Comparison of ENCODE assay signal across 28 cellular contexts in the genomic region with DNA sequence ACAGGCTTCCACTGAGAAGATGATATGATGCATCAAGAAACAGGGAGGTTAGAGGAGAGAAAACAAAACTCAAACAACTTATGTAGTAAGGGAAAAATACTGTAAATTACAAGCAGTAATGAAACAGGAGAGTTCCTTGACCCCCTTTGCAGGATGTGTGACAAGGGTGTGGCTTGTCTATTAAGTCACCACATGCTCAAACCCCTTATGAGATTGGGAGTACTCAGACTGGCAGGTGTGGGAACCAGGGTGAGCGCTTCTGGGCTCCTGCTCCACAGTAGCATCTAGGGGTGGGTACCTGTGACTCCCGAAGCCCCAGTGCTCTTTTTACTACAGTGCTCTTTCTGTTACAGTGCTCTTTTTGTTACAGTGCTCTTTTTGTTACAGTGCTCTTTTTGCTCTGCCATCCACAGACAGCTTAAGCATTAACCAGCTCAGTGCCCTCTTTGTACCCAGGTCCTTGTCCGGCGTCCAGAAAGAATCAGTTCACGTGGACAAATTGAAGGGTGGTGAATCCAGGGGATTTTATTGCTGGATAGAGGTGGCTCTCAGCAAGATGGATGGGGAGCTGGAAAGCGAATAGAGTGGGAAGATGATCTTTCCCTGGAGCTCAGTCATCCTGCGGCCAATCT. TPM values are rescaled to one million over a fixed set of nuclear protein-coding genes. Genes with fewer than 3 reads are reported as not detected.
"Had no signal": no experiment of that assay in that cellular context is flagged by ENCODE, and none has a peak within 500 bp of the region (broad histone marks: within the 10 kb centered on the region; RNA-seq: fewer than 3 reads in every experiment).

No MANE protein-coding gene starts in this region.

- H3K4me1 Mint-ChIP-seq: activated CD4-positive, alpha-beta T cell treated with anti-CD3 and anti-CD28 coated beads, Interleukin-2, amount 10 ng/mL, durations not matched to agents 24 days and 14 days; activated naive CD4-positive, alpha-beta T cell treated with anti-CD3 and anti-CD28 coated beads, Interleukin-2, amount 50 U/mL, for 24 hours; activated naive CD8-positive, alpha-beta T cell treated with anti-CD3 and anti-CD28 coated beads, Interleukin-2, amount 10 ng/mL, durations not matched to agents 7 days and 5 days had no signal

- H3K4me3 Mint-ChIP-seq: activated CD4-positive, alpha-beta T cell treated with anti-CD3 and anti-CD28 coated beads, Interleukin-2, amount 10 ng/mL, durations not matched to agents 24 days and 14 days; activated CD8-positive, alpha-beta T cell treated with anti-CD3 and anti-CD28 coated beads for 36 hours; activated naive CD4-positive, alpha-beta T cell treated with anti-CD3 and anti-CD28 coated beads, Interleukin-2, amount 50 U/mL, for 24 hours; activated naive CD8-positive, alpha-beta T cell treated with anti-CD3 and anti-CD28 coated beads, Interleukin-2, amount 10 ng/mL, durations not matched to agents 7 days and 5 days; T-helper 2 cell treated with Interferon-gamma antibody and Interleukin-4, amounts not matched to agents 5 μg/mL and 100 μg/mL, for 36 hours had no signal

- H3K36me3 Mint-ChIP-seq: activated naive CD4-positive, alpha-beta T cell treated with anti-CD3 and anti-CD28 coated beads, Interleukin-2, amount 50 U/mL, for 24 hours; activated naive CD8-positive, alpha-beta T cell treated with anti-CD3 and anti-CD28 coated beads, Interleukin-2, amount 10 ng/mL, durations not matched to agents 7 days and 5 days had no signal

- ATAC-seq: activated CD8-positive, alpha-beta T cell treated with anti-CD3 and anti-CD28 coated beads for 36 hours; Panc1 had no signal

- H3K27me3 ChIP-seq: ascending aorta, cardiac muscle cell, SJCRH30 had no signal

- FAIRE-seq: TTC549 had no signal

- DNase-seq: activated CD4-positive, alpha-beta T cell treated with anti-CD3 and anti-CD28 coated beads, Interleukin-2, amount 10 ng/mL, durations not matched to agents 24 days and 14 days; activated CD4-positive, alpha-beta T cell treated with anti-CD3 and anti-CD28 coated beads, Interleukin-2, amount 50 U/mL, for 4 hours; activated CD8-positive, alpha-beta T cell treated with anti-CD3 and anti-CD28 coated beads for 36 hours; activated gamma-delta T cell; activated naive CD4-positive, alpha-beta T cell treated with Interleukin-2 at 50 U/mL for 16 hours; activated naive CD8-positive, alpha-beta T cell treated with anti-CD3 and anti-CD28 coated beads, Interleukin-2, amount 10 ng/mL, durations not matched to agents 7 days and 5 days; activated T-cell treated with anti-CD3 and anti-CD28 coated beads, Interleukin-2, amount 50 U/mL, for 1 hour; amygdala; Karpas-422; NCI-H1105; NCI-H1417 treated with DMSO at 0.1 percent for 48 hours; NCI-H187 treated with DMSO at 0.1 percent for 48 hours; NCI-H2081; NCI-H345; NCI-H526; SHP77; SJCRH30 had no signal

- H3K36me3 ChIP-seq: ascending aorta, cardiac muscle cell, SJCRH30 had no signal

- H3K9me3 ChIP-seq: ascending aorta, SJCRH30 had no signal

- H3K4me1 ChIP-seq: ascending aorta, SJCRH30 had no signal

- H3K4me3 ChIP-seq: ascending aorta, cardiac muscle cell, SJCRH30, SK-N-MC had no signal

- H3K27ac ChIP-seq: ascending aorta, cardiac muscle cell, SJCRH30, SK-N-MC had no signal

- H3K9me3 Mint-ChIP-seq: activated CD4-positive, alpha-beta T cell treated with anti-CD3 and anti-CD28 coated beads, Interleukin-2, amount 10 ng/mL, durations not matched to agents 24 days and 14 days; activated CD8-positive, alpha-beta T cell treated with anti-CD3 and anti-CD28 coated beads for 36 hours; activated naive CD4-positive, alpha-beta T cell treated with anti-CD3 and anti-CD28 coated beads, Interleukin-2, amount 50 U/mL, for 24 hours; activated naive CD8-positive, alpha-beta T cell treated with anti-CD3 and anti-CD28 coated beads, Interleukin-2, amount 10 ng/mL, durations not matched to agents 7 days and 5 days; activated T-helper 2 cell treated with anti-CD3 and anti-CD28 coated beads, Interferon-gamma antibody, Interleukin-2, Interleukin-4, amounts not matched to agents 10 μg/mL and 5 μg/mL and 100 μg/mL, durations not matched to agents 14 hours and 24 hours and 36 hours; T-helper 2 cell treated with Interferon-gamma antibody and Interleukin-4, amounts not matched to agents 5 μg/mL and 100 μg/mL, for 36 hours had no signal

- H3K27ac Mint-ChIP-seq: activated CD4-positive, alpha-beta T cell treated with anti-CD3 and anti-CD28 coated beads, Interleukin-2, amount 10 ng/mL, durations not matched to agents 24 days and 14 days; activated CD8-positive, alpha-beta T cell treated with anti-CD3 and anti-CD28 coated beads for 36 hours; activated naive CD4-positive, alpha-beta T cell treated with anti-CD3 and anti-CD28 coated beads, Interleukin-2, amount 50 U/mL, for 24 hours; activated naive CD8-positive, alpha-beta T cell treated with anti-CD3 and anti-CD28 coated beads, Interleukin-2, amount 10 ng/mL, durations not matched to agents 7 days and 5 days; activated T-helper 2 cell treated with anti-CD3 and anti-CD28 coated beads, Interferon-gamma antibody, Interleukin-2, Interleukin-4, amounts not matched to agents 10 μg/mL and 5 μg/mL and 100 μg/mL, durations not matched to agents 14 hours and 24 hours and 36 hours; T-helper 2 cell treated with Interferon-gamma antibody and Interleukin-4, amounts not matched to agents 5 μg/mL and 100 μg/mL, for 36 hours had no signal

RNA-seq across cellular contexts. Expression of a gene that starts 28.7 kb away (rescaled TPM):
- total RNA-seq: activated CD4-positive, alpha-beta T cell treated with anti-CD3 and anti-CD28 coated beads, Interleukin-2, amount 10 ng/mL, durations not matched to agents 24 days and 14 days; activated naive CD8-positive, alpha-beta T cell treated with anti-CD3 and anti-CD28 coated beads, Interleukin-2, amount 10 ng/mL, durations not matched to agents 7 days and 5 days; activated T-helper 2 cell treated with anti-CD3 and anti-CD28 coated beads, Interferon-gamma antibody, Interleukin-2, Interleukin-4, amounts not matched to agents 10 μg/mL and 5 μg/mL and 100 μg/mL, durations not matched to agents 14 hours and 24 hours and 36 hours; ascending aorta; cardiac muscle cell; MCF 10A; RPMI7951; SJCRH30 had no signal
- polyA plus RNA-seq: adipose tissue, cardiac muscle cell had no signal
